Comparison of ENCODE assay signal across 13 cellular contexts in genomic region chr5:57735754-57736153, GRCh38.
DNase-seq lines count a peak whose midpoint lies in the region; ATAC-seq and TF ChIP-seq lines count a peak whose summit lies in the region.
"Had no signal": no experiment of that assay in that cellular context is flagged by ENCODE, and none has a peak within 500 bp of the region (broad histone marks: within the 10 kb centered on the region; RNA-seq: fewer than 3 reads in every experiment).

No MANE protein-coding gene starts in this region.

- H3K9ac ChIP-seq in mesendoderm (ENCODE audit: low read length), result no peak overlapping the region
- H3K9ac ChIP-seq: BLaER1 had no signal

- no peak overlapping the region for H3K4me3 Mint-ChIP-seq in T-helper 2 cell treated with Interferon-gamma antibody and Interleukin-4, amounts not matched to agents 5 μg/mL and 100 μg/mL, for 36 hours
- H3K4me3 Mint-ChIP-seq: activated CD4-positive, alpha-beta memory T cell treated with anti-CD3 and anti-CD28 coated beads, Interleukin-2, amount 10 ng/mL, durations not matched to agents 7 days and 5 days; activated naive CD8-positive, alpha-beta T cell treated with anti-CD3 and anti-CD28 coated beads, Interleukin-2, amount 50 U/mL, for 24 hours had no signal

- no peak overlapping the region for H3K23ac ChIP-seq in mesendoderm (ENCODE audit: low read length)

- H3K36me3 ChIP-seq in mesendoderm (ENCODE audit: control insufficient read depth, insufficient read depth, low read length), result no peaks in the 10 kb centered on the region
- H3K36me3 ChIP-seq: BLaER1 had no signal

- DNase-seq in AG08396 (ENCODE audit: low spot score) (peak; percentile 60), M059J (ENCODE audit: low read depth) (peak; percentile 95), choroid plexus epithelial cell (ENCODE audit: low read depth) (peak; percentile 87), mesendoderm (no peak), NCI-H748 (lab: John Stamatoyannopoulos, UW; ENCODE audit: unreplicated experiment) (no peak), NCI-H1417 (lab: John Stamatoyannopoulos, UW) (no peak)
- no peak for DNase-seq in T-helper 2 cell treated with Interferon-gamma antibody and Interleukin-4, amounts not matched to agents 5 μg/mL and 100 μg/mL, for 36 hours (ENCODE audit: low spot score)
- DNase-seq: activated CD4-positive, alpha-beta memory T cell treated with anti-CD3 and anti-CD28 coated beads, Interleukin-2, amount 10 ng/mL, durations not matched to agents 7 days and 5 days; activated naive CD8-positive, alpha-beta T cell treated with anti-CD3 and anti-CD28 coated beads, Interleukin-2, amount 50 U/mL, for 24 hours; head of caudate nucleus; stimulated activated naive CD4-positive, alpha-beta T cell treated with Interleukin-2 at 50 U/mL for 16 hours had no signal

- H3K4me1 Mint-ChIP-seq in T-helper 2 cell treated with Interferon-gamma antibody and Interleukin-4, amounts not matched to agents 5 μg/mL and 100 μg/mL, for 36 hours (ENCODE audit: low read depth), result no peaks in the 10 kb centered on the region
- H3K4me1 Mint-ChIP-seq: activated CD4-positive, alpha-beta memory T cell treated with anti-CD3 and anti-CD28 coated beads, Interleukin-2, amount 10 ng/mL, durations not matched to agents 7 days and 5 days; activated naive CD8-positive, alpha-beta T cell treated with anti-CD3 and anti-CD28 coated beads, Interleukin-2, amount 50 U/mL, for 24 hours had no signal

- H3K27ac ChIP-seq in mesendoderm (ENCODE audit: low read depth, low read length), result no peak overlapping the region
- H3K27ac ChIP-seq: BLaER1 had no signal

- H3K79me2 ChIP-seq in mesendoderm (ENCODE audit: control insufficient read depth, insufficient read depth, low read length), result no peaks in the 10 kb centered on the region

- no peak overlapping the region for H3K18ac ChIP-seq in mesendoderm (ENCODE audit: low read length)

- H2BK15ac ChIP-seq in mesendoderm (replicated peaks; ENCODE audit: low read depth), result no peak overlapping the region

- no peak for ATAC-seq in GM21526 (IDR thresholded peaks at IDR 0.05; ENCODE audit: low FRiP score, unreplicated experiment)
- ATAC-seq: activated naive CD8-positive, alpha-beta T cell treated with anti-CD3 and anti-CD28 coated beads, Interleukin-2, amount 50 U/mL, for 24 hours had no signal

- no peak overlapping the region for H2BK5ac ChIP-seq in mesendoderm (ENCODE audit: low read length)

- H3K79me1 ChIP-seq in mesendoderm (ENCODE audit: low read length), result no peaks in the 10 kb centered on the region

- H2AK5ac ChIP-seq in mesendoderm (ENCODE audit: low read length), result no peak overlapping the region

- no peaks in the 10 kb centered on the region for H3K27me3 ChIP-seq in mesendoderm (ENCODE audit: insufficient read depth, low read length, poor library complexity)
- H3K27me3 ChIP-seq: BLaER1 had no signal

- H2BK120ac ChIP-seq in mesendoderm (ENCODE audit: low read depth, low read length), result no peak overlapping the region

- H3K27ac Mint-ChIP-seq in T-helper 2 cell treated with Interferon-gamma antibody and Interleukin-4, amounts not matched to agents 5 μg/mL and 100 μg/mL, for 36 hours, result no peak overlapping the region
- H3K27ac Mint-ChIP-seq: activated CD4-positive, alpha-beta memory T cell treated with anti-CD3 and anti-CD28 coated beads, Interleukin-2, amount 10 ng/mL, durations not matched to agents 7 days and 5 days; activated naive CD8-positive, alpha-beta T cell treated with anti-CD3 and anti-CD28 coated beads, Interleukin-2, amount 50 U/mL, for 24 hours had no signal

- peaks cover 2% of the 10 kb centered on the region for H3K27me3 Mint-ChIP-seq in T-helper 2 cell treated with Interferon-gamma antibody and Interleukin-4, amounts not matched to agents 5 μg/mL and 100 μg/mL, for 36 hours (ENCODE audit: low read depth)
- H3K27me3 Mint-ChIP-seq: activated CD4-positive, alpha-beta memory T cell treated with anti-CD3 and anti-CD28 coated beads, Interleukin-2, amount 10 ng/mL, durations not matched to agents 7 days and 5 days; activated naive CD8-positive, alpha-beta T cell treated with anti-CD3 and anti-CD28 coated beads, Interleukin-2, amount 50 U/mL, for 24 hours had no signal

- no CpG with 5 or more reads among the region's 2 CpGs for WGBS in mesendoderm (ENCODE audit: extremely low coverage, insufficient coverage, low lambda C conversion rate)

- H3K4ac ChIP-seq in mesendoderm (ENCODE audit: low read depth, low read length), result no peak overlapping the region

- no peak overlapping the region for H3K56ac ChIP-seq in mesendoderm (ENCODE audit: low read length)

- H3K9me3 Mint-ChIP-seq in T-helper 2 cell treated with Interferon-gamma antibody and Interleukin-4, amounts not matched to agents 5 μg/mL and 100 μg/mL, for 36 hours, result no peaks in the 10 kb centered on the region
- H3K9me3 Mint-ChIP-seq: activated CD4-positive, alpha-beta memory T cell treated with anti-CD3 and anti-CD28 coated beads, Interleukin-2, amount 10 ng/mL, durations not matched to agents 7 days and 5 days had no signal

- no peak overlapping the region for H4K5ac ChIP-seq in mesendoderm (ENCODE audit: low read length)

- H3K4me3 ChIP-seq in choroid plexus epithelial cell (ENCODE audit: low read depth, low read length) (no peak overlapping the region), mesendoderm (ENCODE audit: low read length) (no peak overlapping the region)
- H3K4me3 ChIP-seq: BLaER1 had no signal

- no peaks in the 10 kb centered on the region for H3K4me1 ChIP-seq in mesendoderm (ENCODE audit: control insufficient read depth, low read depth, low read length)
- H3K4me1 ChIP-seq: BLaER1 had no signal

- H3K4me2 ChIP-seq in mesendoderm (ENCODE audit: low read length), result no peak overlapping the region
- H3K4me2 ChIP-seq: BLaER1 had no signal

- TF ChIP-seq CTCF in choroid plexus epithelial cell (conservative IDR thresholded peaks at IDR 0.05; ENCODE audit: low read depth, low read length), result no peak

- no peaks in the 10 kb centered on the region for H3K36me3 Mint-ChIP-seq in T-helper 2 cell treated with Interferon-gamma antibody and Interleukin-4, amounts not matched to agents 5 μg/mL and 100 μg/mL, for 36 hours (ENCODE audit: low read depth)

- peak overlapping the region; percentile 86 for H4K8ac ChIP-seq in mesendoderm (ENCODE audit: low read depth, low read length)

Comparison
In these comparisons a context has a peak if more than half of its experiments do, and no peak if none do; other contexts are left out.
1. DNase-seq: peak in AG08396 (single experiment), M059J (single experiment) and choroid plexus epithelial cell (single experiment); none in mesendoderm (single experiment), NCI-H748 (single experiment), T-helper 2 cell treated with Interferon-gamma antibody and Interleukin-4, amounts not matched to agents 5 μg/mL and 100 μg/mL, for 36 hours (single experiment) and NCI-H1417 (0 of 3).